ENCODE assay signal across 8 cellular contexts in genomic region chr7:47371733-47372368, GRCh38.
DNase-seq lines count a peak whose midpoint lies in the region; ATAC-seq, FAIRE-seq and TF ChIP-seq lines count a peak whose summit lies in the region.

No MANE protein-coding gene starts in this region.

- TF ChIP-seq POLR2A in Peyer's patch (IDR thresholded peaks at IDR 0.05) = peak in 1 of 2 donors; percentile 42

- no peak for TF ChIP-seq CTCF in Peyer's patch (IDR thresholded peaks at IDR 0.05)
- no peak for TF ChIP-seq CTCF in foreskin keratinocyte (conservative IDR thresholded peaks at IDR 0.05)
- no peak for TF ChIP-seq CTCF in retinal pigment epithelial cell (conservative IDR thresholded peaks at IDR 0.05; ENCODE audit: low read depth, low read length)

- H3K36me3 ChIP-seq in Peyer's patch = peaks cover 0 to 26% (median 0%) of the 10 kb centered on the region in 3 donors

- H3K27me3 ChIP-seq in Peyer's patch (no peaks in the 10 kb centered on the region), foreskin keratinocyte (peaks cover 43% of the 10 kb centered on the region)

- H3K27ac ChIP-seq in Peyer's patch (peak overlapping the region in 3 of 4 donors; percentile 30 to 75 (median 73)), foreskin keratinocyte (no peak overlapping the region)

- H3K4me1 ChIP-seq in Peyer's patch = peaks cover 0 to 41% (median 4%) of the 10 kb centered on the region in 4 donors
- no peaks in the 10 kb centered on the region for H3K4me1 ChIP-seq in foreskin keratinocyte

- DNase-seq in HT-29 (ENCODE audit: low spot score) (peak; percentile 96), Peyer's patch (peak in 2 of 3 donors; percentile 91 to 92), foreskin keratinocyte (no peak), retinal pigment epithelial cell (ENCODE audit: low read depth) (peak; percentile 36), GM19239 (ENCODE audit: insufficient read length, low spot score) (no peak), CD1c-positive myeloid dendritic cell (ENCODE audit: extremely low spot score) (no peak), GOT3 (lab: John Stamatoyannopoulos, UW) (no peak)

- H3K9me3 ChIP-seq in Peyer's patch = no peaks in the 10 kb centered on the region

- no peak for FAIRE-seq in GM19239 (lab: Jason Lieb, UNC)

- H3K4me3 ChIP-seq in Peyer's patch (no peak overlapping the region), retinal pigment epithelial cell (ENCODE audit: low read length) (no peak overlapping the region)

- peak; percentile 58 for ATAC-seq in foreskin keratinocyte
- ATAC-seq in HG02678 (IDR thresholded peaks at IDR 0.05; ENCODE audit: unreplicated experiment) = no peak

Comparison
In these comparisons a context has a peak if more than half of its experiments do, and no peak if none do; other contexts are left out.
1. DNase-seq: peak in HT-29 (single experiment), Peyer's patch (2 of 3) and retinal pigment epithelial cell (single experiment); none in foreskin keratinocyte (0 of 2), GM19239 (single experiment), CD1c-positive myeloid dendritic cell (single experiment) and GOT3 (single experiment).